In genomic region chr1:58904299-58905125, GRCh38 we compare ENCODE assay signal across 8 cellular contexts.
DNase-seq lines count a peak whose midpoint lies in the region; ATAC-seq, FAIRE-seq and TF ChIP-seq lines count a peak whose summit lies in the region.

No MANE protein-coding gene starts in this region.

- POLR2A ChIA-PET in K562 (lab: Yijun Ruan, JAX): interaction anchor here (0.5 kb wide), 1 partner anchor 125 kb away, joined by 3 read pairs; no protein-coding TSS in a partner anchor

- H3K4me2 ChIP-seq in K562 (ENCODE audit: insufficient read depth, low read length): peak overlapping the region; percentile 40; the same call in 1 of the 2 replicates

- no peak for ATAC-seq in activated T-cell treated with anti-CD3 and anti-CD28 coated beads, Interleukin-2, amount 50 U/mL, for 4 hours
- ATAC-seq in K562 (no peak), lower lobe of right lung (no peak), GM18867 (IDR thresholded peaks at IDR 0.05; ENCODE audit: unreplicated experiment) (no peak)

- H3K4me3 Mint-ChIP-seq in activated T-cell treated with anti-CD3 and anti-CD28 coated beads, Interleukin-2, amount 50 U/mL, for 4 hours: peak overlapping the region; percentile 77

- H3K27me3 ChIP-seq in K562 (ENCODE audit: control insufficient read depth in 2 of 2, insufficient read depth in 2 of 2, low read length in 2 of 2) (no peaks in the 10 kb centered on the region), lower lobe of right lung (ENCODE audit: low read depth) (no peaks in the 10 kb centered on the region), transverse colon (no peaks in the 10 kb centered on the region)

- H2AFZ ChIP-seq in K562 (ENCODE audit: low read depth, low read length): peak overlapping the region; percentile 56

- intact Hi-C loops in K562 (cut with micrococcal nuclease) (no loop called here), lower lobe of right lung (cut with DNase I) (no loop called here), transverse colon (cut with DNase I; ENCODE audit: low total_unique reads) (loop anchor here (5.0 to 10.0 kb wide), 2 partner anchors 393 to 800 kb away; partner anchors contain the start of gene FGGY)

- in situ Hi-C loops in K562 (cut with MboI) (no loop called here), transverse colon (cut with MboI; ENCODE audit: low pct_ligation_motif_present in 1 of 4, low pct_unique_long_range_greater_than_20kb in 1 of 4, low sequenced_read_pairs in 3 of 4) (loop anchor here in 2 of 4 donors (10.0 to 25.0 kb wide), 2 partner anchors 120 to 383 kb away; partner anchors contain the start of genes FGGY (in 1 of the 2) and JUN (in 1 of the 2))

- CTCF ChIA-PET in K562 (lab: Yijun Ruan, JAX; ENCODE audit: low intra/inter-chr PET ratio): no interaction called here

- BruUV-seq in K562 (replicated peaks; lab: Mats Ljungman, UMichigan): no TSS peak

- no peak for TF ChIP-seq RAD21 in K562 (CRISPR knock-in tag; conservative IDR thresholded peaks at IDR 0.05 in 1 of 2, IDR thresholded peaks at IDR 0.05 in 1 of 2)

- H3K9me3 Mint-ChIP-seq in activated T-cell treated with anti-CD3 and anti-CD28 coated beads, Interleukin-2, amount 50 U/mL, for 4 hours: no peaks in the 10 kb centered on the region

- FAIRE-seq in K562 (lab: Jason Lieb, UNC): no peak

- H3K36me3 ChIP-seq in K562 (ENCODE audit: control insufficient read depth, insufficient read depth, low read length) (no peaks in the 10 kb centered on the region), lower lobe of right lung (no peaks in the 10 kb centered on the region), transverse colon (no peaks in the 10 kb centered on the region)

- H3K4me3 ChIP-seq in K562 (no peak overlapping the region), lower lobe of right lung (peak overlapping the region; percentile 59), transverse colon (peak overlapping the region; percentile 23 to 58 (median 39))

- DNase-seq in activated T-cell treated with anti-CD3 and anti-CD28 coated beads, Interleukin-2, amount 50 U/mL, for 4 hours: no peak
- DNase-seq in activated T-cell treated with anti-CD3 and anti-CD28 coated beads, Interleukin-2, amount 50 U/mL, for 1 hour: no peak
- no peak for DNase-seq in K562 (ENCODE audit: extremely low read depth in 1 of 4, low spot score in 3 of 4)
- no peak for DNase-seq in lower lobe of right lung
- no peak for DNase-seq in transverse colon
- DNase-seq in NCI-H2081 treated with DMSO at 0.1 percent for 48 hours (lab: John Stamatoyannopoulos, UW): no peak
- no peak for DNase-seq in C1 segment of cervical spinal cord (lab: John Stamatoyannopoulos, UW)

- no peaks in the 10 kb centered on the region for H3K79me2 ChIP-seq in K562 (ENCODE audit: control insufficient read depth, insufficient read depth, low read length)

- WGBS in K562 (ENCODE audit: insufficient coverage, low coverage, missing lambda C conversion rate): 88% methylated on average over 8 of the region's 8 CpGs
- WGBS in transverse colon (ENCODE audit: low coverage in 1 of 2), 2 donors: 60 to 70% methylated on average over 6 to 8 of the region's 8 CpGs

- H3K9ac ChIP-seq in K562 (ENCODE audit: insufficient read depth in 1 of 2, low read depth in 2 of 2, low read length in 2 of 2): peak overlapping the region; percentile 16 to 76; a peak in 1 of 4 replicates

- H3K9me3 ChIP-seq in K562 (replicated peaks; ENCODE audit: control insufficient read depth, insufficient read depth, low read depth, low read length) (no peaks in the 10 kb centered on the region), lower lobe of right lung (no peaks in the 10 kb centered on the region), transverse colon (no peaks in the 10 kb centered on the region)

- TF ChIP-seq EP300 in K562 (IDR thresholded peaks at IDR 0.05; ENCODE audit: low read length) (no peak), transverse colon (IDR thresholded peaks at IDR 0.05; ENCODE audit: low read depth) (no peak)

- H3K36me3 Mint-ChIP-seq in activated T-cell treated with anti-CD3 and anti-CD28 coated beads, Interleukin-2, amount 50 U/mL, for 4 hours (ENCODE audit: insufficient read depth): no peaks in the 10 kb centered on the region

- TF ChIP-seq CTCF in K562 (IDR thresholded peaks at IDR 0.05 in 2 of 3, conservative IDR thresholded peaks at IDR 0.05 in 1 of 3; ENCODE audit: insufficient read depth in 2 of 3, low read depth in 1 of 3, low read length in 3 of 3): no peak
- no peak for TF ChIP-seq CTCF in lower lobe of right lung (IDR thresholded peaks at IDR 0.05)
- TF ChIP-seq CTCF in transverse colon (IDR thresholded peaks at IDR 0.05): no peak

- H3K4me1 ChIP-seq in K562 (replicated peaks in 1 of 2; ENCODE audit: control insufficient read depth in 2 of 2, insufficient read depth in 2 of 2, low read length in 2 of 2) (peaks cover 23 to 39% of the 10 kb centered on the region in 2 experiments), lower lobe of right lung (peaks cover 34% of the 10 kb centered on the region), transverse colon (peaks cover 8 to 43% (median 24%) of the 10 kb centered on the region in 4 donors)

- TF ChIP-seq POLR2A in K562 (conservative IDR thresholded peaks at IDR 0.05) (no peak), transverse colon (IDR thresholded peaks at IDR 0.05) (no peak)

- H3K27me3 Mint-ChIP-seq in activated T-cell treated with anti-CD3 and anti-CD28 coated beads, Interleukin-2, amount 50 U/mL, for 4 hours (ENCODE audit: low read depth): no peaks in the 10 kb centered on the region

- 0 out of 3 replicates have a peak overlapping the region, but pooled peaks have one; percentile 59 for H3K27ac ChIP-seq in K562 (ENCODE audit: extremely low read depth, low read depth, low read length)
- peak overlapping the region; percentile 97 for H3K27ac ChIP-seq in lower lobe of right lung
- H3K27ac ChIP-seq in transverse colon: peak overlapping the region; percentile 95 to 96 (median 96)

- H3K9me1 ChIP-seq in K562 (ENCODE audit: control insufficient read depth, insufficient read depth, low read length): no peaks in the 10 kb centered on the region

- H4K20me1 ChIP-seq in K562 (replicated peaks; ENCODE audit: control insufficient read depth, insufficient read depth, low read length): no peaks in the 10 kb centered on the region

- peaks cover 10% of the 10 kb centered on the region for H3K4me1 Mint-ChIP-seq in activated T-cell treated with anti-CD3 and anti-CD28 coated beads, Interleukin-2, amount 50 U/mL, for 4 hours (ENCODE audit: low read depth)

TF ChIP-seq in K562, 482 proteins besides CTCF, POLR2A, EP300 and RAD21 (continues in another document):
- TF ChIP-seq MCM7 (IDR thresholded peaks at IDR 0.05): no peak
- TF ChIP-seq, protein P1, sequence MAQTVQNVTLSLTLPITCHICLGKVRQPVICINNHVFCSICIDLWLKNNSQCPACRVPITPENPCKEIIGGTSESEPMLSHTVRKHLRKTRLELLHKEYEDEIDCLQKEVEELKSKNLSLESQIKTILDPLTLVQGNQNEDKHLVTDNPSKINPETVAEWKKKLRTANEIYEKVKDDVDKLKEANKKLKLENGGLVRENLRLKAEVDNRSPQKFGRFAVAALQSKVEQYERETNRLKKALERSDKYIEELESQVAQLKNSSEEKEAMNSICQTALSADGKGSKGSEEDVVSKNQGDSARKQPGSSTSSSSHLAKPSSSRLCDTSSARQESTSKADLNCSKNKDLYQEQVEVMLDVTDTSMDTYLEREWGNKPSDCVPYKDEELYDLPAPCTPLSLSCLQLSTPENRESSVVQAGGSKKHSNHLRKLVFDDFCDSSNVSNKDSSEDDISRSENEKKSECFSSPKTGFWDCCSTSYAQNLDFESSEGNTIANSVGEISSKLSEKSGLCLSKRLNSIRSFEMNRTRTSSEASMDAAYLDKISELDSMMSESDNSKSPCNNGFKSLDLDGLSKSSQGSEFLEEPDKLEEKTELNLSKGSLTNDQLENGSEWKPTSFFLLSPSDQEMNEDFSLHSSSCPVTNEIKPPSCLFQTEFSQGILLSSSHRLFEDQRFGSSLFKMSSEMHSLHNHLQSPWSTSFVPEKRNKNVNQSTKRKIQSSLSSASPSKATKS (CRISPR knock-in tag; IDR thresholded peaks at IDR 0.05): no peak
- TF ChIP-seq TARDBP (IDR thresholded peaks at IDR 0.05): no peak
- TF ChIP-seq LARP7 (IDR thresholded peaks at IDR 0.05): no peak
- no peak for TF ChIP-seq NFATC3 (IDR thresholded peaks at IDR 0.05)
- peak; percentile 33; the same call in 1 of the 2 replicates for TF ChIP-seq SMARCA5 (IDR thresholded peaks at IDR 0.05)
- no peak for TF ChIP-seq RBM17 (IDR thresholded peaks at IDR 0.05; ENCODE audit: borderline replicate concordance, low read depth, low read length)
- TF ChIP-seq TAF9B (IDR thresholded peaks at IDR 0.05; ENCODE audit: partially characterized antibody): no peak
- peak; percentile 77 for TF ChIP-seq BCOR (IDR thresholded peaks at IDR 0.05)
- TF ChIP-seq MBD2 (IDR thresholded peaks at IDR 0.05; ENCODE audit: borderline replicate concordance, low read depth): no peak
- TF ChIP-seq JUNB (CRISPR knock-in tag; conservative IDR thresholded peaks at IDR 0.05): no peak
- TF ChIP-seq ADNP (tag; IDR thresholded peaks at IDR 0.05): peak; percentile 88
- TF ChIP-seq, protein P2, sequence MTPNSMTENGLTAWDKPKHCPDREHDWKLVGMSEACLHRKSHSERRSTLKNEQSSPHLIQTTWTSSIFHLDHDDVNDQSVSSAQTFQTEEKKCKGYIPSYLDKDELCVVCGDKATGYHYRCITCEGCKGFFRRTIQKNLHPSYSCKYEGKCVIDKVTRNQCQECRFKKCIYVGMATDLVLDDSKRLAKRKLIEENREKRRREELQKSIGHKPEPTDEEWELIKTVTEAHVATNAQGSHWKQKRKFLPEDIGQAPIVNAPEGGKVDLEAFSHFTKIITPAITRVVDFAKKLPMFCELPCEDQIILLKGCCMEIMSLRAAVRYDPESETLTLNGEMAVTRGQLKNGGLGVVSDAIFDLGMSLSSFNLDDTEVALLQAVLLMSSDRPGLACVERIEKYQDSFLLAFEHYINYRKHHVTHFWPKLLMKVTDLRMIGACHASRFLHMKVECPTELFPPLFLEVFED (CRISPR knock-in tag; conservative IDR thresholded peaks at IDR 0.05): no peak
- TF ChIP-seq, protein P3, sequence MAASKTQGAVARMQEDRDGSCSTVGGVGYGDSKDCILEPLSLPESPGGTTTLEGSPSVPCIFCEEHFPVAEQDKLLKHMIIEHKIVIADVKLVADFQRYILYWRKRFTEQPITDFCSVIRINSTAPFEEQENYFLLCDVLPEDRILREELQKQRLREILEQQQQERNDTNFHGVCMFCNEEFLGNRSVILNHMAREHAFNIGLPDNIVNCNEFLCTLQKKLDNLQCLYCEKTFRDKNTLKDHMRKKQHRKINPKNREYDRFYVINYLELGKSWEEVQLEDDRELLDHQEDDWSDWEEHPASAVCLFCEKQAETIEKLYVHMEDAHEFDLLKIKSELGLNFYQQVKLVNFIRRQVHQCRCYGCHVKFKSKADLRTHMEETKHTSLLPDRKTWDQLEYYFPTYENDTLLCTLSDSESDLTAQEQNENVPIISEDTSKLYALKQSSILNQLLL (CRISPR knock-in tag; IDR thresholded peaks at IDR 0.05; ENCODE audit: borderline replicate concordance): no peak
- no peak for TF ChIP-seq GATAD2B (IDR thresholded peaks at IDR 0.05; ENCODE audit: borderline replicate concordance)
- TF ChIP-seq GTF2E2 (tag; IDR thresholded peaks at IDR 0.05): no peak
- no peak for TF ChIP-seq WHSC1 (IDR thresholded peaks at IDR 0.05; ENCODE audit: low read length)
